Comparison of ENCODE assay signal across 8 cellular contexts in the genomic region with DNA sequence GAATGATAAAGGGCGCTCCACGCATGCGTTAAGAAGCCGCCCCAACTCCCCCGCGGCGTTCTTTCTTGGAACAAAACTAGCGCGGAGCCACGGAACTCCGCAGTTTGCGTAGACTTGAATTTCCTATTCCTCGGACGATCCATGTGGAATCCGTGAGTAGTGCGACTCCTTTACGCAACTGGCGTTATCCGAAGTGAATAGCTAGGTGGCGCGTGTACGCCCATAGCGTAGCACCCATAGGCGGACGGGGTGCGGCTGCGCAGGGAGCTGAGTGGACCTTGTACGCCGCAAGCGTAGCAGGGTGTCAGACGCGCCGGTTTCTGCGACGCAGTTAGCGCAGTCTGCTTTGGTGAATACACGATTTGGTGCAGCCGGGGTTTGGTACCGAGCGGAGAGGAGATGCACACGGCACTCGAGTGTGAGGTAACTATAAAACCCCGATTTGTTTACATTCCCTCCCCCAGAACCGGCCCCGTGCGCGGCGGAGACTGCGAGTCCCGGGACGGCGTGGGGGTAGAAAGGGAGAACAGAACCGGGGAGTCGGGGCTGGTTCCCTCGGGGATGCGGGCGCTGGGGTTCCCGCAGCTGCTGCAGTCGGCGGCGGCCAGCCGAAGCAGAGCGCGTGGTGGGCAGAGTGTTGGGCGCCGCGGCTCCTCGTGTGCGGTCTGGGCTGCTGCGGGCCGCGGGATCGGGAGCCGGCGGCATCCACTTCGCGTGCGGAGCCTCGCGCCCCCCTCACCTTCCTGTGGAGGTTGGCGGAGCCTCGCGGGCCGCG.
DNase-seq lines count a peak whose midpoint lies in the region; ATAC-seq and TF ChIP-seq lines count a peak whose summit lies in the region.

Gene SLC39A10, plus strand, starts transcription at position 368 of the 775 bp plus-strand sequence. CDS start 22,817 bp downstream, outside the sequence.

- H3K9me3 Mint-ChIP-seq in activated naive CD4-positive, alpha-beta T cell treated with anti-CD3 and anti-CD28 coated beads, Interleukin-2, amount 50 U/mL, for 24 hours: no peaks in the 10 kb centered on the region

- H3K27me3 ChIP-seq in GM06990 (replicated peaks; ENCODE audit: control insufficient read depth, insufficient read depth, low read length): no peaks in the 10 kb centered on the region

- peak; percentile 32 for TF ChIP-seq CTCF in GM06990 (IDR thresholded peaks at IDR 0.05; ENCODE audit: insufficient read depth, low read length, poor library complexity, severe bottlenecking)

- DNase-seq in GM06990 (ENCODE audit: extremely low read depth, insufficient read length): peak; percentile 93
- peak; percentile 94 for DNase-seq in NCI-H1092 (lab: John Stamatoyannopoulos, UW)
- DNase-seq in germinal center (ENCODE audit: low spot score): peak; percentile 89
- peak; percentile 79 for DNase-seq in non-pigmented ciliary epithelial cell (ENCODE audit: low read depth)
- peak; percentile 100 for DNase-seq in superior temporal gyrus (ENCODE audit: extremely low spot score)

- H3K27me3 Mint-ChIP-seq in activated naive CD4-positive, alpha-beta T cell treated with anti-CD3 and anti-CD28 coated beads, Interleukin-2, amount 50 U/mL, for 24 hours: no peaks in the 10 kb centered on the region

- peaks cover 32% of the 10 kb centered on the region for H3K4me1 Mint-ChIP-seq in activated naive CD4-positive, alpha-beta T cell treated with anti-CD3 and anti-CD28 coated beads, Interleukin-2, amount 50 U/mL, for 24 hours

- H3K4me3 Mint-ChIP-seq in activated naive CD4-positive, alpha-beta T cell treated with anti-CD3 and anti-CD28 coated beads, Interleukin-2, amount 50 U/mL, for 24 hours: peak within 1 kb of the TSS; percentile 93

- H3K36me3 ChIP-seq in GM06990 (ENCODE audit: control insufficient read depth, insufficient read depth, low read length): no peaks in the 10 kb centered on the region

- peak within 1 kb of the TSS; percentile 88 for H3K4me3 ChIP-seq in GM06990 (replicated peaks; ENCODE audit: low read depth, low read length)

- peak within 1 kb of the TSS; percentile 100 for H3K27ac Mint-ChIP-seq in activated naive CD4-positive, alpha-beta T cell treated with anti-CD3 and anti-CD28 coated beads, Interleukin-2, amount 50 U/mL, for 24 hours

- peaks cover 4% of the 10 kb centered on the region for H3K36me3 Mint-ChIP-seq in activated naive CD4-positive, alpha-beta T cell treated with anti-CD3 and anti-CD28 coated beads, Interleukin-2, amount 50 U/mL, for 24 hours

- ATAC-seq in HG02588 (IDR thresholded peaks at IDR 0.05; ENCODE audit: unreplicated experiment): peak; percentile 78
- peak; percentile 88 for ATAC-seq in SK-N-SH treated with all-trans-retinoic acid at 6 μM for 48 hours

TF ChIP-seq in SK-N-SH treated with all-trans-retinoic acid at 6 μM for 48 hours, 23 proteins besides CTCF, POLR2A, EP300 and RAD21:
- TF ChIP-seq ESRRG (CRISPR knock-in tag; IDR thresholded peaks at IDR 0.05) (peak; percentile 67; the same call in 1 of the 2 replicates), GLIS3 (CRISPR knock-in tag; IDR thresholded peaks at IDR 0.05) (peak; percentile 47; the same call in 1 of the 2 replicates), ZFP3 (CRISPR knock-in tag; IDR thresholded peaks at IDR 0.05) (peak; percentile 28; the same call in 1 of the 2 replicates), ZFP30 (CRISPR knock-in tag; IDR thresholded peaks at IDR 0.05) (peak; percentile 13; the same call in 1 of the 2 replicates), POU6F1 (CRISPR knock-in tag; IDR thresholded peaks at IDR 0.05; ENCODE audit: borderline replicate concordance, low read depth) (no peak), ZC3H10 (CRISPR knock-in tag; IDR thresholded peaks at IDR 0.05) (no peak), OSR1 (CRISPR knock-in tag; IDR thresholded peaks at IDR 0.05) (no peak), BACH2 (CRISPR knock-in tag; IDR thresholded peaks at IDR 0.05; ENCODE audit: borderline replicate concordance) (no peak)
TF ChIP-seq in SK-N-SH treated with all-trans-retinoic acid at 6 μM for 48 hours: peak in this region for 4.

Comparison
In these comparisons a context has a peak if more than half of its experiments do, and no peak if none do; other contexts are left out.
1. Peak in every context shown above with its lines: DNase-seq, ATAC-seq and H3K4me3 ChIP-seq.